Comparison of ENCODE assay signal across 1 cellular context in the genomic region with DNA sequence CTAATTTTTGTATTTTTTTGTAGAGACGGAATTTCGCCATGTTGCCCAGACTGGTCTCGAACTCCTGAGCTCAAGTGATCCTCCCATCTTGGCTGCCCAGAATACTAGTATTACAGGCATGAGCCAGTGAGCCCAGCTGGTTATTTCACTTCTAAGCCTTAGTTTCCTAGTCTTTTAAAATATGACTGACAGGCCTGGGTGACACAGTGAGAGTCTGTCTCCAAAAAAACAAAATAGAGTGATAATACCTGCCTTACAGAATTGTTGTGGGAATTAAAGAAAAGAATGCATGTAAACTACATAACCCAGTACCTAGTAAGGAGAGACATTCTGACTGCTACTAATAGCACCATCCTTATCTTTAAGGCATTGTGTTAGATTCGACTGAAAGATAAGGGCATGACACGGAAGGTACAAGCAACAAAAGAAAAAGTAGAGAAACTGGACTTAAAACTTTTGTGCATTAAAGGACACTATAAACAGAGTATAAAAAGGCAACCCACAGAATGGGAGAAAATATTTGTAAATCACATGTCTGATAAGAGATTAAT.
TF ChIP-seq lines count a peak whose summit lies in the region.

No MANE protein-coding gene starts in this region.

TF ChIP-seq in GM12878, 131 proteins besides CTCF, POLR2A, EP300 and RAD21:
- TF ChIP-seq CBFB (IDR thresholded peaks at IDR 0.05; ENCODE audit: low read depth) = 0 out of 2 replicates have a peak, but pooled peaks have one; percentile 16
- TF ChIP-seq, protein P1, sequence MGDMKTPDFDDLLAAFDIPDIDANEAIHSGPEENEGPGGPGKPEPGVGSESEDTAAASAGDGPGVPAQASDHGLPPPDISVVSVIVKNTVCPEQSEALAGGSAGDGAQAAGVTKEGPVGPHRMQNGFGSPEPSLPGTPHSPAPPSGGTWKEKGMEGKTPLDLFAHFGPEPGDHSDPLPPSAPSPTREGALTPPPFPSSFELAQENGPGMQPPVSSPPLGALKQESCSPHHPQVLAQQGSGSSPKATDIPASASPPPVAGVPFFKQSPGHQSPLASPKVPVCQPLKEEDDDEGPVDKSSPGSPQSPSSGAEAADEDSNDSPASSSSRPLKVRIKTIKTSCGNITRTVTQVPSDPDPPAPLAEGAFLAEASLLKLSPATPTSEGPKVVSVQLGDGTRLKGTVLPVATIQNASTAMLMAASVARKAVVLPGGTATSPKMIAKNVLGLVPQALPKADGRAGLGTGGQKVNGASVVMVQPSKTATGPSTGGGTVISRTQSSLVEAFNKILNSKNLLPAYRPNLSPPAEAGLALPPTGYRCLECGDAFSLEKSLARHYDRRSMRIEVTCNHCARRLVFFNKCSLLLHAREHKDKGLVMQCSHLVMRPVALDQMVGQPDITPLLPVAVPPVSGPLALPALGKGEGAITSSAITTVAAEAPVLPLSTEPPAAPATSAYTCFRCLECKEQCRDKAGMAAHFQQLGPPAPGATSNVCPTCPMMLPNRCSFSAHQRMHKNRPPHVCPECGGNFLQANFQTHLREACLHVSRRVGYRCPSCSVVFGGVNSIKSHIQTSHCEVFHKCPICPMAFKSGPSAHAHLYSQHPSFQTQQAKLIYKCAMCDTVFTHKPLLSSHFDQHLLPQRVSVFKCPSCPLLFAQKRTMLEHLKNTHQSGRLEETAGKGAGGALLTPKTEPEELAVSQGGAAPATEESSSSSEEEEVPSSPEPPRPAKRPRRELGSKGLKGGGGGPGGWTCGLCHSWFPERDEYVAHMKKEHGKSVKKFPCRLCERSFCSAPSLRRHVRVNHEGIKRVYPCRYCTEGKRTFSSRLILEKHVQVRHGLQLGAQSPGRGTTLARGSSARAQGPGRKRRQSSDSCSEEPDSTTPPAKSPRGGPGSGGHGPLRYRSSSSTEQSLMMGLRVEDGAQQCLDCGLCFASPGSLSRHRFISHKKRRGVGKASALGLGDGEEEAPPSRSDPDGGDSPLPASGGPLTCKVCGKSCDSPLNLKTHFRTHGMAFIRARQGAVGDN (IDR thresholded peaks at IDR 0.05) = no peak
- TF ChIP-seq FOXK2 (IDR thresholded peaks at IDR 0.05) = no peak
- TF ChIP-seq, protein P2, sequence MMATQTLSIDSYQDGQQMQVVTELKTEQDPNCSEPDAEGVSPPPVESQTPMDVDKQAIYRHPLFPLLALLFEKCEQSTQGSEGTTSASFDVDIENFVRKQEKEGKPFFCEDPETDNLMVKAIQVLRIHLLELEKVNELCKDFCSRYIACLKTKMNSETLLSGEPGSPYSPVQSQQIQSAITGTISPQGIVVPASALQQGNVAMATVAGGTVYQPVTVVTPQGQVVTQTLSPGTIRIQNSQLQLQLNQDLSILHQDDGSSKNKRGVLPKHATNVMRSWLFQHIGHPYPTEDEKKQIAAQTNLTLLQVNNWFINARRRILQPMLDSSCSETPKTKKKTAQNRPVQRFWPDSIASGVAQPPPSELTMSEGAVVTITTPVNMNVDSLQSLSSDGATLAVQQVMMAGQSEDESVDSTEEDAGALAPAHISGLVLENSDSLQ (IDR thresholded peaks at IDR 0.05) = peak; percentile 58
- no peak for TF ChIP-seq ETV6 (conservative IDR thresholded peaks at IDR 0.05 in 1 of 2, IDR thresholded peaks at IDR 0.05 in 1 of 2; ENCODE audit: borderline replicate concordance in 1 of 2, low read depth in 1 of 2)
